ENCODE assay signal across 21 cellular contexts in genomic region chr2:139033300-139033699, GRCh38.
DNase-seq lines count a peak whose midpoint lies in the region; ATAC-seq, FAIRE-seq and TF ChIP-seq lines count a peak whose summit lies in the region.
"Had no signal": no experiment of that assay in that cellular context is flagged by ENCODE, and none has a peak within 500 bp of the region (broad histone marks: within the 10 kb centered on the region; RNA-seq: fewer than 3 reads in every experiment).

No MANE protein-coding gene starts in this region.

- H3K4me3 ChIP-seq in choroid plexus epithelial cell (ENCODE audit: low read depth, low read length) (no peak overlapping the region), mesenchymal stem cell (ENCODE audit: insufficient read depth in 1 of 2, low read depth in 1 of 2, low read length in 2 of 2) (no peak overlapping the region)
- H3K4me3 ChIP-seq: pancreas, skin epidermis had no signal

- ATAC-seq in GM21423 (IDR thresholded peaks at IDR 0.05; ENCODE audit: unreplicated experiment): no peak
- ATAC-seq: activated CD8-positive, alpha-beta memory T cell treated with anti-CD3 and anti-CD28 coated beads, Interleukin-2, amount 10 ng/mL, durations not matched to agents 7 days and 5 days; activated naive CD8-positive, alpha-beta T cell treated with anti-CD3 and anti-CD28 coated beads, Interleukin-2, amount 50 U/mL, for 24 hours; activated T-helper 17 cell treated with anti-CD3 and anti-CD28 coated beads, Interleukin-2, amount 50 U/mL, for 72 hours; left ventricle myocardium superior; pancreas had no signal

- no peak overlapping the region for H2BK5ac ChIP-seq in mesenchymal stem cell (ENCODE audit: low read depth, low read length, poor library complexity, severe bottlenecking)

- H3K27ac Mint-ChIP-seq in activated naive CD4-positive, alpha-beta T cell treated with anti-CD3 and anti-CD28 coated beads, Interleukin-2, amount 10 ng/mL, durations not matched to agents 7 days and 5 days: no peak overlapping the region
- H3K27ac Mint-ChIP-seq: activated CD8-positive, alpha-beta memory T cell treated with anti-CD3 and anti-CD28 coated beads, Interleukin-2, amount 10 ng/mL, durations not matched to agents 7 days and 5 days; activated naive CD8-positive, alpha-beta T cell treated with anti-CD3 and anti-CD28 coated beads, Interleukin-2, amount 50 U/mL, for 24 hours; activated T-helper 17 cell treated with anti-CD3 and anti-CD28 coated beads, Interleukin-2, amount 50 U/mL, for 72 hours had no signal

- no peak overlapping the region for H3K18ac ChIP-seq in mesenchymal stem cell (ENCODE audit: low read depth in 1 of 2, low read length in 2 of 2)

- no peak overlapping the region for H4K91ac ChIP-seq in mesenchymal stem cell (ENCODE audit: low read length)

- H3K36me3 Mint-ChIP-seq in activated naive CD4-positive, alpha-beta T cell treated with anti-CD3 and anti-CD28 coated beads, Interleukin-2, amount 10 ng/mL, durations not matched to agents 7 days and 5 days: no peaks in the 10 kb centered on the region
- H3K36me3 Mint-ChIP-seq: activated CD8-positive, alpha-beta memory T cell treated with anti-CD3 and anti-CD28 coated beads, Interleukin-2, amount 10 ng/mL, durations not matched to agents 7 days and 5 days had no signal

- no peak overlapping the region for H2AK5ac ChIP-seq in mesenchymal stem cell (ENCODE audit: low read length, severe bottlenecking)

- no peaks in the 10 kb centered on the region for H3K79me1 ChIP-seq in mesenchymal stem cell (replicated peaks; ENCODE audit: low read length, poor library complexity, severe bottlenecking)

- H2BK12ac ChIP-seq in mesenchymal stem cell (ENCODE audit: low read length in 2 of 2): no peak overlapping the region

- no peaks in the 10 kb centered on the region for H3K36me3 ChIP-seq in mesenchymal stem cell (ENCODE audit: control insufficient read depth in 1 of 2, insufficient read depth in 2 of 2, low read depth in 1 of 2, low read length in 2 of 2)
- H3K36me3 ChIP-seq: pancreas had no signal

- no peak overlapping the region for H3K9ac ChIP-seq in mesenchymal stem cell (ENCODE audit: low read length)

- H3K9me3 ChIP-seq in mesenchymal stem cell (ENCODE audit: control insufficient read depth, low read length): peaks cover 4% of the 10 kb centered on the region
- H3K9me3 ChIP-seq: pancreas had no signal

- no peaks in the 10 kb centered on the region for H3K27me3 Mint-ChIP-seq in activated naive CD4-positive, alpha-beta T cell treated with anti-CD3 and anti-CD28 coated beads, Interleukin-2, amount 10 ng/mL, durations not matched to agents 7 days and 5 days
- H3K27me3 Mint-ChIP-seq: activated CD8-positive, alpha-beta memory T cell treated with anti-CD3 and anti-CD28 coated beads, Interleukin-2, amount 10 ng/mL, durations not matched to agents 7 days and 5 days; activated naive CD8-positive, alpha-beta T cell treated with anti-CD3 and anti-CD28 coated beads, Interleukin-2, amount 50 U/mL, for 24 hours; activated T-helper 17 cell treated with anti-CD3 and anti-CD28 coated beads, Interleukin-2, amount 50 U/mL, for 72 hours had no signal

- 0% methylated on average over 2 of the region's 2 CpGs for WGBS in mesenchymal stem cell

- H3K4me2 ChIP-seq in mesenchymal stem cell (ENCODE audit: low read length, poor library complexity, severe bottlenecking): no peak overlapping the region

- no peak overlapping the region for H3K23ac ChIP-seq in mesenchymal stem cell (ENCODE audit: low read length in 2 of 2)

- no peak overlapping the region for H2BK120ac ChIP-seq in mesenchymal stem cell (ENCODE audit: low read depth, low read length)

- H4K8ac ChIP-seq in mesenchymal stem cell (ENCODE audit: low read length): no peak overlapping the region

- H3K27me3 ChIP-seq in mesenchymal stem cell (ENCODE audit: control insufficient read depth in 1 of 2, insufficient read depth in 1 of 2, low read length in 2 of 2): no peaks in the 10 kb centered on the region
- H3K27me3 ChIP-seq: pancreas had no signal

- TF ChIP-seq CTCF in choroid plexus epithelial cell (conservative IDR thresholded peaks at IDR 0.05; ENCODE audit: low read depth, low read length): no peak

- no peak overlapping the region for H2AFZ ChIP-seq in mesenchymal stem cell (ENCODE audit: low read depth, low read length)

- no peak overlapping the region for H2BK15ac ChIP-seq in mesenchymal stem cell (ENCODE audit: low read depth, poor library complexity, severe bottlenecking)

- H3K9me3 Mint-ChIP-seq in activated naive CD4-positive, alpha-beta T cell treated with anti-CD3 and anti-CD28 coated beads, Interleukin-2, amount 10 ng/mL, durations not matched to agents 7 days and 5 days: peaks cover 2% of the 10 kb centered on the region

- FAIRE-seq in RCC 7860 (lab: Jason Lieb, UNC): peak; percentile 81
- FAIRE-seq: pancreas had no signal

- H3K4ac ChIP-seq in mesenchymal stem cell (ENCODE audit: low read depth in 1 of 2, low read length in 2 of 2): no peak overlapping the region

- CTCF ChIA-PET in activated naive CD4-positive, alpha-beta T cell treated with anti-CD3 and anti-CD28 coated beads, Interleukin-2, amount 10 ng/mL, durations not matched to agents 7 days and 5 days (lab: Charles Lee): no interaction called here

- H3K4me3 Mint-ChIP-seq in activated naive CD4-positive, alpha-beta T cell treated with anti-CD3 and anti-CD28 coated beads, Interleukin-2, amount 10 ng/mL, durations not matched to agents 7 days and 5 days: no peak overlapping the region
- H3K4me3 Mint-ChIP-seq: activated CD8-positive, alpha-beta memory T cell treated with anti-CD3 and anti-CD28 coated beads, Interleukin-2, amount 10 ng/mL, durations not matched to agents 7 days and 5 days; activated naive CD8-positive, alpha-beta T cell treated with anti-CD3 and anti-CD28 coated beads, Interleukin-2, amount 50 U/mL, for 24 hours; activated T-helper 17 cell treated with anti-CD3 and anti-CD28 coated beads, Interleukin-2, amount 50 U/mL, for 72 hours had no signal

- H3K4me1 ChIP-seq in mesenchymal stem cell (ENCODE audit: control insufficient read depth, insufficient read depth, low read depth, low read length): peaks cover 4% of the 10 kb centered on the region
- H3K4me1 ChIP-seq: pancreas had no signal

- no peaks in the 10 kb centered on the region for H3K4me1 Mint-ChIP-seq in activated naive CD4-positive, alpha-beta T cell treated with anti-CD3 and anti-CD28 coated beads, Interleukin-2, amount 10 ng/mL, durations not matched to agents 7 days and 5 days
- H3K4me1 Mint-ChIP-seq: activated CD8-positive, alpha-beta memory T cell treated with anti-CD3 and anti-CD28 coated beads, Interleukin-2, amount 10 ng/mL, durations not matched to agents 7 days and 5 days; activated naive CD8-positive, alpha-beta T cell treated with anti-CD3 and anti-CD28 coated beads, Interleukin-2, amount 50 U/mL, for 24 hours; activated T-helper 17 cell treated with anti-CD3 and anti-CD28 coated beads, Interleukin-2, amount 50 U/mL, for 72 hours had no signal

- H3K27ac ChIP-seq in mesenchymal stem cell (ENCODE audit: low read length, poor library complexity, severe bottlenecking): no peak overlapping the region
- H3K27ac ChIP-seq: pancreas, skin epidermis had no signal

- no peak overlapping the region for H3K14ac ChIP-seq in mesenchymal stem cell (ENCODE audit: low read length in 2 of 2)

- DNase-seq in HK-2 (ENCODE audit: unreplicated experiment) (peak; percentile 27), RCC 7860 (ENCODE audit: low spot score) (peak; percentile 47), choroid plexus epithelial cell (ENCODE audit: low read depth) (peak; percentile 65), mesenchymal stem cell (peak; percentile 42), Kasumi-1 (lab: John Stamatoyannopoulos, UW) (no peak), epidermal melanocyte (ENCODE audit: insufficient read length, low spot score) (no peak)
- no peak for DNase-seq in activated naive CD4-positive, alpha-beta T cell treated with anti-CD3 and anti-CD28 coated beads, Interleukin-2, amount 10 ng/mL, durations not matched to agents 7 days and 5 days
- DNase-seq: activated CD8-positive, alpha-beta memory T cell treated with anti-CD3 and anti-CD28 coated beads, Interleukin-2, amount 10 ng/mL, durations not matched to agents 7 days and 5 days; activated naive CD8-positive, alpha-beta T cell treated with anti-CD3 and anti-CD28 coated beads, Interleukin-2, amount 50 U/mL, for 24 hours; effector memory CD4-positive, alpha-beta T cell; EL; left ventricle myocardium superior; MM.1S; NCI-H1694; NK-92 treated with Interleukin-12 subunit alpha and Interleukin-12 subunit beta, amount 100 ng/mL, for 24 hours; pancreas; RPMI8226; stimulated activated CD4-positive, alpha-beta T cell treated with anti-CD3 and anti-CD28 coated beads, Interleukin-4, amount 100 ng/mL, for 4 hours had no signal

Comparison
In these comparisons a context has a peak if more than half of its experiments do, and no peak if none do; other contexts are left out.
1. DNase-seq: peak in HK-2 (single experiment), RCC 7860 (single experiment), choroid plexus epithelial cell (single experiment) and mesenchymal stem cell (single experiment); none in Kasumi-1 (0 of 2), epidermal melanocyte (single experiment) and activated naive CD4-positive, alpha-beta T cell treated with anti-CD3 and anti-CD28 coated beads, Interleukin-2, amount 10 ng/mL, durations not matched to agents 7 days and 5 days (single experiment).